In the genomic region with DNA sequence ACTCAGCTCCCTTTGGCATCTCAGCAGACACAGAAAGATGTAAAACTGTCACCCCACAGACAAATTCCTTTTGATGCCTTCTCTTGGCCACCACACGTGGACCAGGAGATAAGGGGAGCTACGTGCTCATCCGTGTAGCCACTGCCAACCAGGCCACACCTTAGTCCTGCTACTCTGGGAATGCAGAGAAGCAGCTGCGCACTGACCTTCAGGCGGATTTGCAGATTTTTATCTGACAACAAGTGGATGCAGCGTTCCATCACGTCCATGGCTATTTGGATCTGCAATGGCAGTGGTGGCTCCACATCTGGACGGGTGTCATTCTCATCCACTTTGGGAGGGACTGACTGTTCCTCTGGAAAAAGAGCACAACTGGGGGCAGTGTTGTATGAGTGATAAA, we compare ENCODE assay signal across 20 cellular contexts. TPM values are rescaled to one million over a fixed set of nuclear protein-coding genes. Genes with fewer than 3 reads are reported as not detected.
DNase-seq lines count a peak whose midpoint lies in the region; ATAC-seq and TF ChIP-seq lines count a peak whose summit lies in the region.
"Had no signal": no experiment of that assay in that cellular context is flagged by ENCODE, and none has a peak within 500 bp of the region (broad histone marks: within the 10 kb centered on the region; RNA-seq: fewer than 3 reads in every experiment).

No MANE protein-coding gene starts in this region.

- H4K91ac ChIP-seq in mesenchymal stem cell (ENCODE audit: low read length) = peak overlapping the region; percentile 74

- no peak overlapping the region for H2BK12ac ChIP-seq in mesenchymal stem cell (ENCODE audit: low read length in 2 of 2)

- CTCF ChIA-PET in activated naive CD4-positive, alpha-beta T cell treated with anti-CD3 and anti-CD28 coated beads for 36 hours (lab: Charles Lee) = no interaction called here

- TF ChIP-seq CTCF in HFFc6 (IDR thresholded peaks at IDR 0.05) = no peak

- no peak overlapping the region for H2BK5ac ChIP-seq in mesenchymal stem cell (ENCODE audit: low read depth, low read length, poor library complexity, severe bottlenecking)

- no peak overlapping the region for H3K4ac ChIP-seq in mesenchymal stem cell (ENCODE audit: low read depth in 1 of 2, low read length in 2 of 2)

- no peak overlapping the region for H3K23ac ChIP-seq in mesenchymal stem cell (ENCODE audit: low read length in 2 of 2)

- 91% methylated on average over 8 of the region's 8 CpGs for WGBS in mesenchymal stem cell
- WGBS in aorta, 2 donors = 71% methylated on average over 8 of the region's 8 CpGs

- H3K9me3 Mint-ChIP-seq in HFFc6 = no peaks in the 10 kb centered on the region
- H3K9me3 Mint-ChIP-seq in activated naive CD4-positive, alpha-beta T cell treated with anti-CD3 and anti-CD28 coated beads for 36 hours = no peaks in the 10 kb centered on the region
- H3K9me3 Mint-ChIP-seq: CD8-positive, alpha-beta T cell had no signal

- H3K27me3 Mint-ChIP-seq in HFFc6 (ENCODE audit: insufficient read depth) = no peaks in the 10 kb centered on the region; the same call in 1 of the 2 replicates
- no peaks in the 10 kb centered on the region for H3K27me3 Mint-ChIP-seq in activated naive CD4-positive, alpha-beta T cell treated with anti-CD3 and anti-CD28 coated beads for 36 hours (ENCODE audit: low read depth)

- intact Hi-C loops in activated naive CD4-positive, alpha-beta T cell treated with anti-CD3 and anti-CD28 coated beads for 36 hours (cut with micrococcal nuclease) = loop anchor here (5.0 to 10.0 kb wide), 2 partner anchors 52 to 80 kb away; no protein-coding TSS in a partner anchor
- intact Hi-C loops in aorta (cut with DNase I) = no loop called here

- peak overlapping the region in 1 of 2 experiments; percentile 53 for H3K14ac ChIP-seq in mesenchymal stem cell (ENCODE audit: low read length in 2 of 2)

- H3K4me2 ChIP-seq in mesenchymal stem cell (ENCODE audit: low read length, poor library complexity, severe bottlenecking) = no peak overlapping the region

- H3K27me3 ChIP-seq in ACC112 (ENCODE audit: insufficient read depth, low read length) = no peaks in the 10 kb centered on the region
- H3K27me3 ChIP-seq in mesenchymal stem cell (ENCODE audit: control insufficient read depth in 1 of 2, insufficient read depth in 1 of 2, low read length in 2 of 2) = no peaks in the 10 kb centered on the region
- no peaks in the 10 kb centered on the region for H3K27me3 ChIP-seq in aorta (ENCODE audit: control insufficient read depth in 1 of 2, insufficient read depth in 2 of 2, low read length in 1 of 2)
- H3K27me3 ChIP-seq: BE2C, Peyer's patch had no signal

- H2BK15ac ChIP-seq in mesenchymal stem cell (ENCODE audit: low read depth, poor library complexity, severe bottlenecking) = peak overlapping the region; percentile 40

- no peaks in the 10 kb centered on the region for H3K79me2 ChIP-seq in ACC112 (ENCODE audit: control insufficient read depth, insufficient read depth, low read length, unreplicated experiment)

- H3K79me1 ChIP-seq in mesenchymal stem cell (replicated peaks; ENCODE audit: low read length, poor library complexity, severe bottlenecking) = peaks cover 19% of the 10 kb centered on the region

- no peak for ATAC-seq in aorta (ENCODE audit: low FRiP score)
- ATAC-seq: CD8-positive, alpha-beta T cell; HCT116 had no signal

- no peak overlapping the region for H3K4me3 ChIP-seq in ACC112 (ENCODE audit: low read depth, low read length)
- H3K4me3 ChIP-seq in mesenchymal stem cell (ENCODE audit: insufficient read depth in 1 of 2, low read depth in 1 of 2, low read length in 2 of 2) = no peak overlapping the region
- no peak overlapping the region for H3K4me3 ChIP-seq in aorta (ENCODE audit: low read length in 2 of 2)
- H3K4me3 ChIP-seq: GM23248, Peyer's patch had no signal

- H3K4me1 Mint-ChIP-seq in HFFc6 (ENCODE audit: low read depth) = peaks cover 64% of the 10 kb centered on the region
- H3K4me1 Mint-ChIP-seq in activated naive CD4-positive, alpha-beta T cell treated with anti-CD3 and anti-CD28 coated beads for 36 hours (ENCODE audit: low read depth) = peaks cover 41% of the 10 kb centered on the region

- H3K27ac Mint-ChIP-seq in HFFc6 = peak overlapping the region; percentile 91
- no peak overlapping the region for H3K27ac Mint-ChIP-seq in activated naive CD4-positive, alpha-beta T cell treated with anti-CD3 and anti-CD28 coated beads for 36 hours
- H3K27ac Mint-ChIP-seq: CD8-positive, alpha-beta T cell had no signal

- DNase-seq in HFFc6 (no peak), amniotic epithelial cell (ENCODE audit: low read depth) (peak; percentile 43), mesenchymal stem cell (no peak), aorta (no peak)
- DNase-seq in activated naive CD4-positive, alpha-beta T cell treated with anti-CD3 and anti-CD28 coated beads for 36 hours = no peak
- DNase-seq in activated CD4-positive, CD25-positive, alpha-beta regulatory T cell (lab: John Stamatoyannopoulos, UW) = no peak
- DNase-seq: BE2C; CD8-positive, alpha-beta T cell; DND-41; GDM1; KBM-7; NCI-H1105; NCI-H1694 treated with DMSO at 0.1 percent for 48 hours; NCI-H446; NCI-H748 treated with DMSO at 0.1 percent for 48 hours; Peyer's patch; SHP77 had no signal

- H2AFZ ChIP-seq in ACC112 (ENCODE audit: low read length, unreplicated experiment) (no peak overlapping the region), mesenchymal stem cell (ENCODE audit: low read depth, low read length) (no peak overlapping the region)
- H2AFZ ChIP-seq: GM23248 had no signal

- H3K9me3 ChIP-seq in mesenchymal stem cell (ENCODE audit: control insufficient read depth, low read length) (no peaks in the 10 kb centered on the region), aorta (ENCODE audit: control insufficient read depth, low read length) (no peaks in the 10 kb centered on the region)
- H3K9me3 ChIP-seq: BE2C, Peyer's patch had no signal

- H3K27ac ChIP-seq in ACC112 (ENCODE audit: low read depth, low read length) (peak overlapping the region; percentile 79; the same call in 1 of the 2 replicates), mesenchymal stem cell (ENCODE audit: low read length, poor library complexity, severe bottlenecking) (no peak overlapping the region), aorta (ENCODE audit: low read depth in 1 of 2, low read length in 2 of 2) (no peak overlapping the region)
- H3K27ac ChIP-seq: Peyer's patch had no signal

- H4K8ac ChIP-seq in mesenchymal stem cell (ENCODE audit: low read length) = peak overlapping the region; percentile 66

- H2AK5ac ChIP-seq in mesenchymal stem cell (ENCODE audit: low read length, severe bottlenecking) = no peak overlapping the region

- H3K4me1 ChIP-seq in ACC112 (ENCODE audit: control insufficient read depth, insufficient read depth, low read length, unreplicated experiment) (peaks cover 19% of the 10 kb centered on the region), mesenchymal stem cell (ENCODE audit: control insufficient read depth, insufficient read depth, low read depth, low read length) (peaks cover 8% of the 10 kb centered on the region), aorta (ENCODE audit: control insufficient read depth in 1 of 2, insufficient read depth in 2 of 2, low read length in 2 of 2) (no peaks in the 10 kb centered on the region)
- H3K4me1 ChIP-seq: Peyer's patch had no signal

- H3K4me3 Mint-ChIP-seq in HFFc6 = peak overlapping the region; percentile 44; the same call in 1 of the 2 replicates
- no peak overlapping the region for H3K4me3 Mint-ChIP-seq in activated naive CD4-positive, alpha-beta T cell treated with anti-CD3 and anti-CD28 coated beads for 36 hours
- H3K4me3 Mint-ChIP-seq: CD8-positive, alpha-beta T cell had no signal

- H2BK120ac ChIP-seq in mesenchymal stem cell (ENCODE audit: low read depth, low read length) = no peak overlapping the region

- H3K18ac ChIP-seq in mesenchymal stem cell (ENCODE audit: low read depth in 1 of 2, low read length in 2 of 2) = peak overlapping the region in 1 of 2 experiments; percentile 37

- H3K36me3 ChIP-seq in ACC112 (ENCODE audit: insufficient read depth, low read length) = peaks cover 16% of the 10 kb centered on the region; the same call in 1 of the 2 replicates
- H3K36me3 ChIP-seq in mesenchymal stem cell (ENCODE audit: control insufficient read depth in 1 of 2, insufficient read depth in 2 of 2, low read depth in 1 of 2, low read length in 2 of 2) = peaks cover 24 to 63% of the 10 kb centered on the region in 2 experiments
- H3K36me3 ChIP-seq in aorta (ENCODE audit: control insufficient read depth in 1 of 2, insufficient read depth in 2 of 2, low read length in 1 of 2) = peaks cover 4% of the 10 kb centered on the region in 2 donors

- H3K36me3 Mint-ChIP-seq in HFFc6 (ENCODE audit: low read depth) = peaks cover 20% of the 10 kb centered on the region
- H3K36me3 Mint-ChIP-seq in activated naive CD4-positive, alpha-beta T cell treated with anti-CD3 and anti-CD28 coated beads for 36 hours (ENCODE audit: low read depth) = peaks cover 50% of the 10 kb centered on the region

- no peak overlapping the region for H3K9ac ChIP-seq in mesenchymal stem cell (ENCODE audit: low read length)
- H3K9ac ChIP-seq: GM23248 had no signal

RNA-seq across cellular contexts. Expression of a gene that starts 30.8 kb away (rescaled TPM):
- total RNA-seq in HFFc6 (2021; fragmentation: NEBNext Ultra II Directional; extraction: Animal tissue kit (Norgen Biotek cat#: 25700)) = 10 to 100 TPM; 11.8 to 17.9 (median 14.1) TPM
- 7.0 TPM for polyA plus RNA-seq in mesenchymal stem cell (2013, experiment 1 of 2)
- polyA plus RNA-seq in mesenchymal stem cell (2013, experiment 2 of 2) = 6.9 TPM
- 10 to 100 TPM; 32.8 to 36.2 TPM for total RNA-seq in activated naive CD4-positive, alpha-beta T cell treated with anti-CD3 and anti-CD28 coated beads for 36 hours
- total RNA-seq in aorta = 10 to 100 TPM; 11.8 to 15.1 TPM
- polyA plus RNA-seq in aorta = 1 to 10 TPM; 2.3 to 4.5 TPM

RNA-seq across cellular contexts. Expression of a gene that starts 31.1 kb away (rescaled TPM):
- 10 to 100 TPM; 15.9 to 20.2 (median 19.2) TPM for total RNA-seq in HFFc6 (2021; fragmentation: NEBNext Ultra II Directional; extraction: Animal tissue kit (Norgen Biotek cat#: 25700))
- polyA plus RNA-seq in mesenchymal stem cell (2013, experiment 1 of 2) = 26.4 TPM
- 25.9 TPM for polyA plus RNA-seq in mesenchymal stem cell (2013, experiment 2 of 2)
- total RNA-seq in activated naive CD4-positive, alpha-beta T cell treated with anti-CD3 and anti-CD28 coated beads for 36 hours = 10 to 100 TPM; 31.6 to 32.7 TPM
- total RNA-seq in aorta = 10 to 100 TPM; 33.9 to 43.5 TPM
- polyA plus RNA-seq in aorta = 1 to 10 TPM; 6.9 to 9.8 TPM
